ENCODE assay signal across 30 cellular contexts in genomic region chr13:50831510-50831909, GRCh38. TPM values are rescaled to one million over a fixed set of nuclear protein-coding genes. Genes with fewer than 3 reads are reported as not detected.
DNase-seq lines count a peak whose midpoint lies in the region; ATAC-seq, FAIRE-seq and TF ChIP-seq lines count a peak whose summit lies in the region.
"Had no signal": no experiment of that assay in that cellular context is flagged by ENCODE, and none has a peak within 500 bp of the region (broad histone marks: within the 10 kb centered on the region; RNA-seq: fewer than 3 reads in every experiment).

No MANE protein-coding gene starts in this region.

- H3K4me1 Mint-ChIP-seq in activated T-cell treated with anti-CD3 and anti-CD28 coated beads, Interleukin-2, amount 50 U/mL, for 4 hours (ENCODE audit: low read depth), result no peaks in the 10 kb centered on the region
- H3K4me1 Mint-ChIP-seq in activated CD8-positive, alpha-beta T cell treated with anti-CD3 and anti-CD28 coated beads, Interleukin-2, amount 10 ng/mL, durations not matched to agents 7 days and 5 days (ENCODE audit: low read depth), result peaks cover 16% of the 10 kb centered on the region
- H3K4me1 Mint-ChIP-seq: B cell; CD4-positive, alpha-beta memory T cell; mesothelial cell of epicardium had no signal

- CTCF ChIA-PET in activated CD8-positive, alpha-beta T cell treated with anti-CD3 and anti-CD28 coated beads, Interleukin-2, amount 10 ng/mL, durations not matched to agents 7 days and 5 days (lab: Charles Lee), result interaction anchor here (0.6 to 2.0 kb wide), 3 partner anchors 13 to 80 kb away, joined by 3 to 9 read pairs (median 3); no protein-coding TSS in a partner anchor

- no peaks in the 10 kb centered on the region for H3K4me1 ChIP-seq in gastroesophageal sphincter
- H3K4me1 ChIP-seq: ascending aorta, right atrium auricular region, stomach, uterus had no signal

- no peak for TF ChIP-seq EP300 in gastroesophageal sphincter (IDR thresholded peaks at IDR 0.05)

- WGBS in gastroesophageal sphincter (ENCODE audit: low coverage in 1 of 2), 2 donors, result 80 to 91% methylated on average over 4 of the region's 4 CpGs

- H3K27me3 Mint-ChIP-seq in activated T-cell treated with anti-CD3 and anti-CD28 coated beads, Interleukin-2, amount 50 U/mL, for 4 hours (ENCODE audit: low read depth), result peaks cover 2% of the 10 kb centered on the region
- H3K27me3 Mint-ChIP-seq in activated CD8-positive, alpha-beta T cell treated with anti-CD3 and anti-CD28 coated beads, Interleukin-2, amount 10 ng/mL, durations not matched to agents 7 days and 5 days (ENCODE audit: low read depth), result peaks cover 5% of the 10 kb centered on the region
- H3K27me3 Mint-ChIP-seq: activated naive CD8-positive, alpha-beta T cell; B cell; naive B cell had no signal

- no peak overlapping the region for H3K4me3 ChIP-seq in gastroesophageal sphincter
- H3K4me3 ChIP-seq: ascending aorta, right atrium auricular region, smooth muscle cell, stomach, uterus had no signal

- TF ChIP-seq CTCF in gastroesophageal sphincter (IDR thresholded peaks at IDR 0.05), result no peak

- no peak overlapping the region for H3K27ac Mint-ChIP-seq in activated CD8-positive, alpha-beta T cell treated with anti-CD3 and anti-CD28 coated beads, Interleukin-2, amount 10 ng/mL, durations not matched to agents 7 days and 5 days
- H3K27ac Mint-ChIP-seq: activated naive CD8-positive, alpha-beta T cell; B cell; CD4-positive, alpha-beta memory T cell; mesothelial cell of epicardium; naive B cell had no signal

- peaks cover 8% of the 10 kb centered on the region for H3K9me3 Mint-ChIP-seq in activated T-cell treated with anti-CD3 and anti-CD28 coated beads, Interleukin-2, amount 50 U/mL, for 4 hours
- H3K9me3 Mint-ChIP-seq in activated CD8-positive, alpha-beta T cell treated with anti-CD3 and anti-CD28 coated beads, Interleukin-2, amount 10 ng/mL, durations not matched to agents 7 days and 5 days (ENCODE audit: insufficient read depth), result peaks cover 14% of the 10 kb centered on the region

- H3K36me3 Mint-ChIP-seq in activated T-cell treated with anti-CD3 and anti-CD28 coated beads, Interleukin-2, amount 50 U/mL, for 4 hours (ENCODE audit: insufficient read depth), result no peaks in the 10 kb centered on the region
- peaks cover 13% of the 10 kb centered on the region for H3K36me3 Mint-ChIP-seq in activated CD8-positive, alpha-beta T cell treated with anti-CD3 and anti-CD28 coated beads, Interleukin-2, amount 10 ng/mL, durations not matched to agents 7 days and 5 days (ENCODE audit: low read depth)

- POLR2A ChIA-PET in activated CD8-positive, alpha-beta T cell treated with anti-CD3 and anti-CD28 coated beads, Interleukin-2, amount 10 ng/mL, durations not matched to agents 7 days and 5 days (lab: Charles Lee), result interaction anchor here (0.5 to 1.2 kb wide), 3 partner anchors 33 to 848 kb away, joined by 3 to 4 read pairs (median 3); no protein-coding TSS in a partner anchor

- no peaks in the 10 kb centered on the region for H3K27me3 ChIP-seq in gastroesophageal sphincter
- H3K27me3 ChIP-seq: ascending aorta, right atrium auricular region, stomach, uterus had no signal

- DNase-seq in activated T-cell treated with anti-CD3 and anti-CD28 coated beads, Interleukin-2, amount 50 U/mL, for 4 hours, result no peak
- DNase-seq in activated T-cell treated with anti-CD3 and anti-CD28 coated beads, Interleukin-2, amount 50 U/mL, for 1 hour, result no peak
- DNase-seq in GM12891 (ENCODE audit: insufficient read length, low spot score) (no peak), glomerular visceral epithelial cell (ENCODE audit: extremely low spot score) (peak; percentile 27), iPS-NIHi7 (ENCODE audit: extremely low spot score) (no peak), NCI-H2107 (lab: John Stamatoyannopoulos, UW) (no peak)
- DNase-seq in activated CD8-positive, alpha-beta T cell treated with anti-CD3 and anti-CD28 coated beads, Interleukin-2, amount 10 ng/mL, durations not matched to agents 7 days and 5 days, result no peak
- DNase-seq: CD4-positive, alpha-beta memory T cell; central memory CD4-positive, alpha-beta T cell; cortex of kidney; effector memory CD4-positive, alpha-beta T cell; erythroblast; naive B cell; NCI-H1417 treated with DMSO at 0.1 percent for 48 hours; NCI-H2029 treated with DMSO at 0.1 percent for 48 hours; NCI-H524 treated with DMSO at 0.1 percent for 48 hours; posterior cingulate gyrus; stomach; uterus had no signal

- peak; percentile 40 for FAIRE-seq in GM12891 (lab: Jason Lieb, UNC)
- FAIRE-seq: GM12892, H54 had no signal

- no peak for TF ChIP-seq POLR2A in GM12891 (IDR thresholded peaks at IDR 0.05; ENCODE audit: low read depth, low read length)
- no peak for TF ChIP-seq POLR2A in gastroesophageal sphincter (IDR thresholded peaks at IDR 0.05)

- no peak overlapping the region for H3K4me3 Mint-ChIP-seq in activated T-cell treated with anti-CD3 and anti-CD28 coated beads, Interleukin-2, amount 50 U/mL, for 4 hours
- H3K4me3 Mint-ChIP-seq in activated CD8-positive, alpha-beta T cell treated with anti-CD3 and anti-CD28 coated beads, Interleukin-2, amount 10 ng/mL, durations not matched to agents 7 days and 5 days, result no peak overlapping the region
- H3K4me3 Mint-ChIP-seq: activated naive CD8-positive, alpha-beta T cell; B cell; CD4-positive, alpha-beta memory T cell; mesothelial cell of epicardium; naive B cell had no signal

- no peaks in the 10 kb centered on the region for H3K36me3 ChIP-seq in gastroesophageal sphincter
- H3K36me3 ChIP-seq: ascending aorta, right atrium auricular region, stomach, uterus had no signal

- peak; percentile 66 to 70 for ATAC-seq in activated T-cell treated with anti-CD3 and anti-CD28 coated beads, Interleukin-2, amount 50 U/mL, for 4 hours
- peak; percentile 73 for ATAC-seq in activated CD8-positive, alpha-beta T cell treated with anti-CD3 and anti-CD28 coated beads, Interleukin-2, amount 10 ng/mL, durations not matched to agents 7 days and 5 days
- no peak for ATAC-seq in gastroesophageal sphincter

- peaks cover 0 to 12% (median 0%) of the 10 kb centered on the region in 3 donors for H3K9me3 ChIP-seq in gastroesophageal sphincter
- H3K9me3 ChIP-seq: ascending aorta, right atrium auricular region, uterus had no signal

- no peak overlapping the region for H3K27ac ChIP-seq in gastroesophageal sphincter
- H3K27ac ChIP-seq: ascending aorta, right atrium auricular region, stomach, uterus had no signal

TF ChIP-seq in GM12891, 5 proteins besides CTCF, POLR2A, EP300 and RAD21:
- TF ChIP-seq POU2F2 (IDR thresholded peaks at IDR 0.05; ENCODE audit: low read depth, low read length) (no peak), TAF1 (IDR thresholded peaks at IDR 0.05; ENCODE audit: low read depth, low read length) (no peak), POLR2AphosphoS5 (IDR thresholded peaks at IDR 0.05; ENCODE audit: low read depth, low read length) (no peak), PAX5 (IDR thresholded peaks at IDR 0.05; ENCODE audit: insufficient read depth, low read length, severe bottlenecking) (no peak), SPI1 (IDR thresholded peaks at IDR 0.05; ENCODE audit: low read depth, low read length) (no peak)

RNA-seq across cellular contexts. Expression of gene DLEU7, which starts 12.0 kb away (rescaled TPM):
- total RNA-seq in activated T-cell treated with anti-CD3 and anti-CD28 coated beads, Interleukin-2, amount 50 U/mL, for 4 hours, result not detected
- polyA plus RNA-seq in GM12891 (2012; ENCODE audit: low read depth, missing spikeins), result 0.18 TPM
- total RNA-seq in activated CD8-positive, alpha-beta T cell treated with anti-CD3 and anti-CD28 coated beads, Interleukin-2, amount 10 ng/mL, durations not matched to agents 7 days and 5 days, result not detected
- total RNA-seq in gastroesophageal sphincter, result 1 to 10 TPM in 1 of 4 donors, not detected in 3; 1.1 TPM
- total RNA-seq: A673; ascending aorta; CD4-positive, alpha-beta memory T cell; kidney epithelial cell; stomach; uterus had no signal
- polyA plus RNA-seq: smooth muscle cell had no signal
